15 cellular contexts compared by ENCODE assay signal in genomic region chr10:32893431-32893830, GRCh38.
A peak's percentile ranks its signal among the peaks of the same experiment; 100 is the strongest.
DNase-seq lines count a peak whose midpoint lies in the region; ATAC-seq and TF ChIP-seq lines count a peak whose summit lies in the region.
"Had no signal": no experiment of that assay in that cellular context is flagged by ENCODE, and none has a peak within 500 bp of the region (broad histone marks: within the 10 kb centered on the region; RNA-seq: fewer than 3 reads in every experiment).

No MANE protein-coding gene starts in this region.

- H3K27ac ChIP-seq in AG04450 (ENCODE audit: low read depth, low read length) = no peak overlapping the region
- H3K27ac ChIP-seq: heart left ventricle, prostate gland had no signal

- H3K4me1 Mint-ChIP-seq in WTC11 = peaks cover 18% of the 10 kb centered on the region
- H3K4me1 Mint-ChIP-seq: brain had no signal

- no peak overlapping the region for H3K4me3 ChIP-seq in AG04450 (ENCODE audit: low read depth, low read length)
- H3K4me3 ChIP-seq: heart left ventricle, prostate gland had no signal

- peak; percentile 25; the same call in 1 of the 2 replicates for TF ChIP-seq CTCF in AG04450 (IDR thresholded peaks at IDR 0.05; ENCODE audit: low read depth, low read length)
- TF ChIP-seq CTCF in WTC11 (IDR thresholded peaks at IDR 0.05) = no peak
- TF ChIP-seq CTCF in omental fat pad (IDR thresholded peaks at IDR 0.05) = no peak

- POLR2A ChIA-PET in AG04450 (lab: Yijun Ruan, JAX) (no interaction called here), WTC11 (lab: Charles Lee) (no interaction called here)

- TF ChIP-seq EP300 in Ishikawa (IDR thresholded peaks at IDR 0.05; ENCODE audit: borderline replicate concordance) = no peak

- ATAC-seq in WTC11 = peak; percentile 98
- ATAC-seq in omental fat pad (ENCODE audit: low FRiP score) = no peak
- ATAC-seq in HG03139 (IDR thresholded peaks at IDR 0.05; ENCODE audit: unreplicated experiment) = no peak
- no peak for ATAC-seq in HG03442 (IDR thresholded peaks at IDR 0.05; ENCODE audit: unreplicated experiment)
- ATAC-seq: stimulated activated effector memory CD8-positive, alpha-beta T cell treated with anti-CD3 and anti-CD28 coated beads, Interleukin-12 subunit alpha, Interleukin-12 subunit beta, amount 100 ng/mL, for 72 hours had no signal

- H3K36me3 Mint-ChIP-seq in WTC11 = peaks cover 15% of the 10 kb centered on the region

- peak overlapping the region; percentile 75; the same call in 1 of the 2 replicates for H3K27ac Mint-ChIP-seq in WTC11
- H3K27ac Mint-ChIP-seq: activated CD4-positive, alpha-beta memory T cell treated with anti-CD3 and anti-CD28 coated beads for 36 hours; brain; stimulated activated effector memory CD8-positive, alpha-beta T cell treated with anti-CD3 and anti-CD28 coated beads, Interleukin-12 subunit alpha, Interleukin-12 subunit beta, amount 100 ng/mL, for 72 hours had no signal

- H3K27me3 ChIP-seq in AG04450 (ENCODE audit: control insufficient read depth, insufficient read depth, low read length) = no peaks in the 10 kb centered on the region
- H3K27me3 ChIP-seq: heart left ventricle had no signal

- H3K4me3 Mint-ChIP-seq in WTC11 = no peak overlapping the region
- H3K4me3 Mint-ChIP-seq: activated CD4-positive, alpha-beta memory T cell treated with anti-CD3 and anti-CD28 coated beads for 36 hours; brain; stimulated activated effector memory CD8-positive, alpha-beta T cell treated with anti-CD3 and anti-CD28 coated beads, Interleukin-12 subunit alpha, Interleukin-12 subunit beta, amount 100 ng/mL, for 72 hours had no signal

- H3K27me3 Mint-ChIP-seq in WTC11 (ENCODE audit: low read depth) = no peaks in the 10 kb centered on the region
- H3K27me3 Mint-ChIP-seq: activated CD4-positive, alpha-beta memory T cell treated with anti-CD3 and anti-CD28 coated beads for 36 hours; brain had no signal

- no peak for DNase-seq in AG04450 (ENCODE audit: low read depth, low spot score)
- peak; percentile 57 for DNase-seq in WTC11 (ENCODE audit: low spot score)
- peak; percentile 76 for DNase-seq in islet precursor cell
- no peak for DNase-seq in omental fat pad (ENCODE audit: low spot score)
- DNase-seq in SKM-1 (lab: John Stamatoyannopoulos, UW; ENCODE audit: unreplicated experiment) = no peak
- DNase-seq: activated CD4-positive, alpha-beta memory T cell treated with anti-CD3 and anti-CD28 coated beads for 36 hours; heart left ventricle; KG1; NCI-H2029 treated with DMSO at 0.1 percent for 48 hours had no signal

- no peaks in the 10 kb centered on the region for H3K9me3 Mint-ChIP-seq in WTC11
- H3K9me3 Mint-ChIP-seq: activated CD4-positive, alpha-beta memory T cell treated with anti-CD3 and anti-CD28 coated beads for 36 hours; brain; stimulated activated effector memory CD8-positive, alpha-beta T cell treated with anti-CD3 and anti-CD28 coated beads, Interleukin-12 subunit alpha, Interleukin-12 subunit beta, amount 100 ng/mL, for 72 hours had no signal

- H3K9me3 ChIP-seq in AG04450 (ENCODE audit: control insufficient read depth, insufficient read depth, low read length) = no peaks in the 10 kb centered on the region
- H3K9me3 ChIP-seq: heart left ventricle, prostate gland had no signal

- CTCF ChIA-PET in AG04450 (lab: Charles Lee) = no interaction called here
- CTCF ChIA-PET in WTC11 (lab: Charles Lee) = interaction anchor here (0.7 to 1.3 kb wide), 6 partner anchors 11 to 262 kb away, joined by 3 to 5 read pairs (median 3); no protein-coding TSS in a partner anchor

- peak; percentile 9; the same call in 1 of the 2 replicates for TF ChIP-seq RAD21 in Ishikawa (IDR thresholded peaks at IDR 0.05; ENCODE audit: low read depth)

TF ChIP-seq in Ishikawa, 13 proteins besides CTCF, POLR2A, EP300 and RAD21:
- TF ChIP-seq YY1 (IDR thresholded peaks at IDR 0.05; ENCODE audit: low read depth) = no peak
- TF ChIP-seq TAF1 (IDR thresholded peaks at IDR 0.05; ENCODE audit: low read depth) = no peak
TF ChIP-seq in Ishikawa: peak in this region for 0.

TF ChIP-seq in WTC11, 78 proteins besides CTCF, POLR2A, EP300 and RAD21:
- no peak for TF ChIP-seq TP53 (CRISPR knock-in tag; IDR thresholded peaks at IDR 0.05)
TF ChIP-seq in WTC11: peak in this region for 0.

Comparison
In these comparisons a context has a peak if more than half of its experiments do, and no peak if none do; other contexts are left out.
1. DNase-seq: peak in WTC11 (single experiment) and islet precursor cell (single experiment); none in AG04450 (single experiment), omental fat pad (single experiment) and SKM-1 (single experiment).